Comparison of ENCODE assay signal across 14 cellular contexts in genomic region chr5:76472338-76473336, GRCh38.
DNase-seq lines count a peak whose midpoint lies in the region; ATAC-seq, FAIRE-seq and TF ChIP-seq lines count a peak whose summit lies in the region.
"Had no signal": no experiment of that assay in that cellular context is flagged by ENCODE, and none has a peak within 500 bp of the region (broad histone marks: within the 10 kb centered on the region; RNA-seq: fewer than 3 reads in every experiment).

No MANE protein-coding gene starts in this region.

- no peaks in the 10 kb centered on the region for H3K79me2 ChIP-seq in K562 (ENCODE audit: control insufficient read depth, insufficient read depth, low read length)

- in situ Hi-C loops in K562 (cut with MboI), result no loop called here

- no peaks in the 10 kb centered on the region for H3K9me3 ChIP-seq in CD8-positive, alpha-beta T cell (ENCODE audit: low read length)
- H3K9me3 ChIP-seq in K562 (replicated peaks; ENCODE audit: control insufficient read depth, insufficient read depth, low read depth, low read length) (no peaks in the 10 kb centered on the region), upper lobe of left lung (no peaks in the 10 kb centered on the region), body of pancreas (no peaks in the 10 kb centered on the region)
- H3K9me3 ChIP-seq: spleen had no signal

- peaks cover 78% of the 10 kb centered on the region for H3K4me1 Mint-ChIP-seq in CD8-positive, alpha-beta T cell (ENCODE audit: low read depth)
- peaks cover 56 to 79% of the 10 kb centered on the region in 2 donors for H3K4me1 Mint-ChIP-seq in natural killer cell treated with Interleukin-12 subunit alpha and Interleukin-12 subunit beta and Interleukin-15 and Interleukin-18, amount 100 ng/mL, for 72 hours (ENCODE audit: low read depth in 2 of 2)

- intact Hi-C loops in CD8-positive, alpha-beta T cell (cut with DNase I, micrococcal nuclease), result loop anchor here (1.0 to 5.0 kb wide), 3 partner anchors 68 to 70 kb away; partner anchors contain the start of gene IQGAP2 (in 1 of the 2)
- intact Hi-C loops in K562 (cut with micrococcal nuclease), result no loop called here
- intact Hi-C loops in body of pancreas (cut with DNase I), result no loop called here

- H2AFZ ChIP-seq in K562 (ENCODE audit: low read depth, low read length), result no peak overlapping the region

- DNase-seq in CD8-positive, alpha-beta T cell, result no peak
- peak; percentile 20 for DNase-seq in SW480 (ENCODE audit: low spot score)
- peak in 1 of 4 experiments; percentile 12 for DNase-seq in K562 (ENCODE audit: extremely low read depth in 1 of 4, low spot score in 3 of 4)
- DNase-seq in natural killer cell treated with Interleukin-12 subunit alpha and Interleukin-12 subunit beta and Interleukin-15 and Interleukin-18, amount 100 ng/mL, for 72 hours (ENCODE audit: low spot score), result no peak
- no peak for DNase-seq in upper lobe of left lung
- no peak for DNase-seq in body of pancreas
- DNase-seq in ureter (ENCODE audit: low spot score), result no peak
- DNase-seq: C1 segment of cervical spinal cord, MV-4-11, NCI-H226, spleen had no signal

- H3K9me1 ChIP-seq in K562 (ENCODE audit: control insufficient read depth, insufficient read depth, low read length), result no peaks in the 10 kb centered on the region

- peak overlapping the region; percentile 88 for H3K27ac Mint-ChIP-seq in CD8-positive, alpha-beta T cell
- peak overlapping the region; percentile 99 to 100 for H3K27ac Mint-ChIP-seq in natural killer cell treated with Interleukin-12 subunit alpha and Interleukin-12 subunit beta and Interleukin-15 and Interleukin-18, amount 100 ng/mL, for 72 hours

- FAIRE-seq in K562 (lab: Jason Lieb, UNC), result no peak
- FAIRE-seq: colon had no signal

- no peaks in the 10 kb centered on the region for H3K9me3 Mint-ChIP-seq in CD8-positive, alpha-beta T cell
- H3K9me3 Mint-ChIP-seq in natural killer cell treated with Interleukin-12 subunit alpha and Interleukin-12 subunit beta and Interleukin-15 and Interleukin-18, amount 100 ng/mL, for 72 hours, result peaks cover 6% of the 10 kb centered on the region

- CTCF ChIA-PET in CD8-positive, alpha-beta T cell (lab: Charles Lee), result interaction anchor here (0.8 to 2.2 kb wide), 5 partner anchors 11 to 71 kb away, joined by 3 to 11 read pairs (median 5); partner anchors contain the start of gene IQGAP2
- CTCF ChIA-PET in K562 (lab: Yijun Ruan, JAX; ENCODE audit: low intra/inter-chr PET ratio), result no interaction called here

- TF ChIP-seq POLR2A in K562 (conservative IDR thresholded peaks at IDR 0.05), result no peak
- TF ChIP-seq POLR2A in upper lobe of left lung (IDR thresholded peaks at IDR 0.05), result no peak
- TF ChIP-seq POLR2A in body of pancreas (IDR thresholded peaks at IDR 0.05), result no peak

- H3K27me3 Mint-ChIP-seq in CD8-positive, alpha-beta T cell (ENCODE audit: low read depth), result no peaks in the 10 kb centered on the region
- H3K27me3 Mint-ChIP-seq in natural killer cell treated with Interleukin-12 subunit alpha and Interleukin-12 subunit beta and Interleukin-15 and Interleukin-18, amount 100 ng/mL, for 72 hours, result no peaks in the 10 kb centered on the region

- no peak overlapping the region for H3K4me2 ChIP-seq in K562 (ENCODE audit: insufficient read depth, low read length)

- peak overlapping the region; percentile 18 for H3K27ac ChIP-seq in CD8-positive, alpha-beta T cell (ENCODE audit: low read depth, low read length)
- H3K27ac ChIP-seq in K562 (ENCODE audit: extremely low read depth, low read depth, low read length) (no peak overlapping the region), upper lobe of left lung (no peak overlapping the region), body of pancreas (peak overlapping the region in 2 of 4 donors; percentile 2 to 25)

- WGBS in K562 (ENCODE audit: insufficient coverage, low coverage, missing lambda C conversion rate), result 52% methylated on average over 9 of the region's 9 CpGs
- WGBS in upper lobe of left lung, 2 donors, result 87 to 89% methylated on average over 9 of the region's 9 CpGs
- WGBS in body of pancreas, 2 donors, result 68 to 70% methylated on average over 9 of the region's 9 CpGs

- no peak for TF ChIP-seq CTCF in CD8-positive, alpha-beta T cell (IDR thresholded peaks at IDR 0.05)
- TF ChIP-seq CTCF in K562 (IDR thresholded peaks at IDR 0.05 in 2 of 3, conservative IDR thresholded peaks at IDR 0.05 in 1 of 3; ENCODE audit: insufficient read depth in 2 of 3, low read depth in 1 of 3, low read length in 3 of 3) (no peak), upper lobe of left lung (IDR thresholded peaks at IDR 0.05) (no peak), body of pancreas (IDR thresholded peaks at IDR 0.05) (no peak)

- BruUV-seq in K562 (replicated peaks; lab: Mats Ljungman, UMichigan), result no TSS peak

- no peak for TF ChIP-seq EP300 in K562 (IDR thresholded peaks at IDR 0.05; ENCODE audit: low read length)
- TF ChIP-seq EP300 in upper lobe of left lung (IDR thresholded peaks at IDR 0.05), result no peak

- no peak for TF ChIP-seq RAD21 in K562 (CRISPR knock-in tag; conservative IDR thresholded peaks at IDR 0.05 in 1 of 2, IDR thresholded peaks at IDR 0.05 in 1 of 2)

- H3K36me3 ChIP-seq in CD8-positive, alpha-beta T cell (ENCODE audit: insufficient read depth, low read length), result no peaks in the 10 kb centered on the region
- H3K36me3 ChIP-seq in K562 (ENCODE audit: control insufficient read depth, insufficient read depth, low read length) (no peaks in the 10 kb centered on the region), upper lobe of left lung (no peaks in the 10 kb centered on the region), body of pancreas (replicated peaks in 1 of 2; ENCODE audit: insufficient read depth in 1 of 2, low read depth in 2 of 2) (no peaks in the 10 kb centered on the region)
- H3K36me3 ChIP-seq: spleen had no signal

- peaks cover 15% of the 10 kb centered on the region for H3K36me3 Mint-ChIP-seq in CD8-positive, alpha-beta T cell
- H3K36me3 Mint-ChIP-seq in natural killer cell treated with Interleukin-12 subunit alpha and Interleukin-12 subunit beta and Interleukin-15 and Interleukin-18, amount 100 ng/mL, for 72 hours, result peaks cover 15% of the 10 kb centered on the region

- H3K4me1 ChIP-seq in CD8-positive, alpha-beta T cell (ENCODE audit: insufficient read depth, low read length), result peaks cover 49% of the 10 kb centered on the region
- peaks cover 0 to 14% of the 10 kb centered on the region in 2 experiments; a peak in 2 of 5 replicates for H3K4me1 ChIP-seq in K562 (replicated peaks in 1 of 2; ENCODE audit: control insufficient read depth in 2 of 2, insufficient read depth in 2 of 2, low read length in 2 of 2)
- H3K4me1 ChIP-seq in upper lobe of left lung, result peaks cover 0 to 5% (median 2%) of the 10 kb centered on the region in 4 donors
- H3K4me1 ChIP-seq in body of pancreas, result peaks cover 46% of the 10 kb centered on the region

- no peak overlapping the region for H3K4me3 ChIP-seq in CD8-positive, alpha-beta T cell (ENCODE audit: low read depth, low read length)
- no peak overlapping the region for H3K4me3 ChIP-seq in K562
- H3K4me3 ChIP-seq in upper lobe of left lung, result no peak overlapping the region
- no peak overlapping the region for H3K4me3 ChIP-seq in body of pancreas
- H3K4me3 ChIP-seq: spleen had no signal

- H4K20me1 ChIP-seq in K562 (replicated peaks; ENCODE audit: control insufficient read depth, insufficient read depth, low read length), result no peaks in the 10 kb centered on the region

- H3K4me3 Mint-ChIP-seq in CD8-positive, alpha-beta T cell, result peak overlapping the region; percentile 12
- peak overlapping the region; percentile 88 for H3K4me3 Mint-ChIP-seq in natural killer cell treated with Interleukin-12 subunit alpha and Interleukin-12 subunit beta and Interleukin-15 and Interleukin-18, amount 100 ng/mL, for 72 hours

- no peak for ATAC-seq in CD8-positive, alpha-beta T cell
- ATAC-seq in K562 (no peak), upper lobe of left lung (ENCODE audit: low FRiP score in 2 of 2) (no peak), GM19324 (IDR thresholded peaks at IDR 0.05; ENCODE audit: low FRiP score, unreplicated experiment) (no peak), body of pancreas (no peak)
- no peak for ATAC-seq in natural killer cell treated with Interleukin-12 subunit alpha and Interleukin-12 subunit beta and Interleukin-15 and Interleukin-18, amount 100 ng/mL, for 72 hours
- ATAC-seq: Panc1 had no signal

- H3K27me3 ChIP-seq in CD8-positive, alpha-beta T cell (ENCODE audit: insufficient read depth, low read length), result no peaks in the 10 kb centered on the region
- no peaks in the 10 kb centered on the region for H3K27me3 ChIP-seq in K562 (ENCODE audit: control insufficient read depth in 2 of 2, insufficient read depth in 2 of 2, low read length in 2 of 2)
- no peaks in the 10 kb centered on the region for H3K27me3 ChIP-seq in upper lobe of left lung
- H3K27me3 ChIP-seq in body of pancreas, result no peaks in the 10 kb centered on the region
- H3K27me3 ChIP-seq: spleen had no signal

- no peak overlapping the region for H3K9ac ChIP-seq in K562 (ENCODE audit: insufficient read depth in 1 of 2, low read depth in 2 of 2, low read length in 2 of 2)

- POLR2A ChIA-PET in CD8-positive, alpha-beta T cell (lab: Charles Lee), result interaction anchor here (2.2 kb wide), 1 partner anchor 75 kb away, joined by 9 read pairs; no protein-coding TSS in a partner anchor
- POLR2A ChIA-PET in K562 (lab: Yijun Ruan, JAX), result interaction anchor here (1.2 to 1.5 kb wide), 3 partner anchors 8 to 13 kb away, joined by 3 to 7 read pairs (median 4); no protein-coding TSS in a partner anchor

TF ChIP-seq in K562, 482 proteins besides CTCF, POLR2A, EP300 and RAD21 (continues in another document):
- TF ChIP-seq TCFL5 (CRISPR knock-in tag; conservative IDR thresholded peaks at IDR 0.05) (no peak), UBTF (IDR thresholded peaks at IDR 0.05; ENCODE audit: borderline replicate concordance in 1 of 2, low read depth in 2 of 2, low read length in 2 of 2) (no peak), POLR2B (IDR thresholded peaks at IDR 0.05; ENCODE audit: low read depth, partially characterized antibody) (no peak), ZNF583 (CRISPR knock-in tag; IDR thresholded peaks at IDR 0.05) (no peak), ZNF133 (CRISPR knock-in tag; IDR thresholded peaks at IDR 0.05) (no peak)

Comparison
In these comparisons a context has a peak if more than half of its experiments do, and no peak if none do; other contexts are left out.
1. intact Hi-C loops: an anchor here in CD8-positive, alpha-beta T cell (1.0 to 5.0 kb wide); none called in K562 and body of pancreas.